In the genomic region with DNA sequence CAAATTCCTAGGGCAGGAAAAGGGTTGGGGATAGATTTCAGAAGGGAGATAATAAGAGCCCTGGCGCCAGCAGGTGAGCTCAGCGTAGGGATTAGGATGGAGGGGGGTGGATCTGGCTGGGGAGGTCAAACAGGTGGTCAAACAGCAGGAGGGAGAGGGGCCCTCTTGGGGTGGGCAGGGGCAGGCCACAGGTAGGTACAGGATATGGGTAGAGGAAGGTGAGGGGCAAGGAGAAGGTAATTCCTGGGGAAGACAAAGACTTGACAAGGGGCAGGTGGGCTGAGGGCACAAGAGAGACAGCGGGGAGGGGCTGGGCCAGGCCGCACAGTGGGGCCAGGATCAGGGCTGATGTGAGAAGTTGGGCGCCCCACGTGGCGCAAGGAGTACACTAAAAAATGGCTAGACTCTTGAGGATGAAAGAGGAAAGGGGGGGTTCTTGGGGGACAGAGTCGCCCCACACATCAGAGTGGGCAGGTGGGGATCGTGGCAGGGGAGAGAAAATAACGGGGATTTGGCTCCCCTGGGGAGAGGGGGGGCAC, we compare ENCODE assay signal across 8 cellular contexts. TPM values are rescaled to one million over a fixed set of nuclear protein-coding genes. Genes with fewer than 3 reads are reported as not detected.
A peak's percentile ranks its signal among the peaks of the same experiment; 100 is the strongest.
DNase-seq lines count a peak whose midpoint lies in the region; ATAC-seq and TF ChIP-seq lines count a peak whose summit lies in the region.

No MANE protein-coding gene starts in this region.

- no peaks in the 10 kb centered on the region for H3K9me3 Mint-ChIP-seq in Calu3 (ENCODE audit: low read depth, unreplicated experiment)
- H3K9me3 Mint-ChIP-seq in T-helper 2 cell treated with Interferon-gamma antibody and Interleukin-4, amounts not matched to agents 5 μg/mL and 100 μg/mL, for 36 hours, result no peaks in the 10 kb centered on the region

- H2AFZ ChIP-seq in mammary epithelial cell (ENCODE audit: low read depth, low read length), result peak overlapping the region; percentile 94

- H3K79me2 ChIP-seq in mammary epithelial cell (ENCODE audit: insufficient read depth, low read length), result peaks cover 34% of the 10 kb centered on the region

- no peaks in the 10 kb centered on the region for H3K9me3 ChIP-seq in mammary epithelial cell (replicated peaks; ENCODE audit: insufficient read depth, low read length)

- peak overlapping the region; percentile 76 for H3K9ac ChIP-seq in mammary epithelial cell (ENCODE audit: insufficient read depth, low read length)

- 33% methylated on average over 2 of the region's 10 CpGs for whole genome bisulfite sequencing in mammary epithelial cell (ENCODE audit: low coverage, missing lambda C conversion rate)

- BruUV-seq in Calu3 (replicated peaks; lab: Mats Ljungman, UMichigan) (no TSS peak), mammary epithelial cell (replicated peaks; lab: Mats Ljungman, UMichigan) (no TSS peak)

- TF ChIP-seq CTCF in Calu3 (IDR thresholded peaks at IDR 0.05; ENCODE audit: unreplicated experiment), result no peak
- peak; percentile 27 to 48 for TF ChIP-seq CTCF in mammary epithelial cell (conservative IDR thresholded peaks at IDR 0.05 in 1 of 2, IDR thresholded peaks at IDR 0.05 in 1 of 2; ENCODE audit: extremely low read depth in 1 of 2, insufficient read depth in 1 of 2, low read depth in 1 of 2, low read length in 2 of 2)
- TF ChIP-seq CTCF in kidney epithelial cell (IDR thresholded peaks at IDR 0.05; ENCODE audit: insufficient read depth, low read length, poor library complexity, severe bottlenecking), result peak; percentile 33

- peaks cover 30% of the 10 kb centered on the region for H3K4me1 Mint-ChIP-seq in Calu3 (ENCODE audit: low read depth, unreplicated experiment)
- peaks cover 28% of the 10 kb centered on the region for H3K4me1 Mint-ChIP-seq in T-helper 2 cell treated with Interferon-gamma antibody and Interleukin-4, amounts not matched to agents 5 μg/mL and 100 μg/mL, for 36 hours (ENCODE audit: low read depth)

- H3K27me3 Mint-ChIP-seq in Calu3 (ENCODE audit: unreplicated experiment), result no peaks in the 10 kb centered on the region
- no peaks in the 10 kb centered on the region for H3K27me3 Mint-ChIP-seq in T-helper 2 cell treated with Interferon-gamma antibody and Interleukin-4, amounts not matched to agents 5 μg/mL and 100 μg/mL, for 36 hours (ENCODE audit: low read depth)

- ATAC-seq in GM18502 (IDR thresholded peaks at IDR 0.05; ENCODE audit: poor library complexity, unreplicated experiment), result no peak

- no peaks in the 10 kb centered on the region for H4K20me1 ChIP-seq in mammary epithelial cell (ENCODE audit: insufficient read depth, low read length)

- H3K36me3 Mint-ChIP-seq in Calu3 (ENCODE audit: insufficient read depth, unreplicated experiment), result peaks cover 60% of the 10 kb centered on the region
- peaks cover 56% of the 10 kb centered on the region for H3K36me3 Mint-ChIP-seq in T-helper 2 cell treated with Interferon-gamma antibody and Interleukin-4, amounts not matched to agents 5 μg/mL and 100 μg/mL, for 36 hours (ENCODE audit: low read depth)

- peak overlapping the region; percentile 92 for H3K4me2 ChIP-seq in mammary epithelial cell (ENCODE audit: insufficient read depth, low read depth, low read length)

- peak overlapping the region; percentile 53 for H3K27ac ChIP-seq in mammary epithelial cell (ENCODE audit: insufficient read depth, low read depth, low read length)

- in situ Hi-C loops in mammary epithelial cell (cut with MboI; ENCODE audit: low sequenced_read_pairs in 2 of 2), result loop anchor here in 1 of 2 donors (5.0 kb wide), 1 partner anchor 63 kb away; a partner anchor contains a TSS

- DNase-seq in Calu3 (peak; percentile 29), HuH-7.5 (ENCODE audit: low spot score) (peak; percentile 70), mammary epithelial cell (no peak), kidney epithelial cell (ENCODE audit: low read depth) (no peak), pons (ENCODE audit: low spot score) (no peak)
- peak; percentile 47 for DNase-seq in T-helper 2 cell treated with Interferon-gamma antibody and Interleukin-4, amounts not matched to agents 5 μg/mL and 100 μg/mL, for 36 hours (ENCODE audit: low spot score)
- DNase-seq in stimulated activated CD4-positive, alpha-beta T cell treated with anti-CD3 and anti-CD28 coated beads, Interleukin-4, amount 100 ng/mL, for 4 hours, result peak; percentile 54 to 55

- peak overlapping the region; percentile 38 for H3K27ac Mint-ChIP-seq in Calu3 (ENCODE audit: unreplicated experiment)
- H3K27ac Mint-ChIP-seq in T-helper 2 cell treated with Interferon-gamma antibody and Interleukin-4, amounts not matched to agents 5 μg/mL and 100 μg/mL, for 36 hours, result peak overlapping the region; percentile 93

- H3K36me3 ChIP-seq in mammary epithelial cell (ENCODE audit: insufficient read depth, low read length) (peaks cover 2% of the 10 kb centered on the region), kidney epithelial cell (ENCODE audit: control insufficient read depth, insufficient read depth, low read length) (no peaks in the 10 kb centered on the region)

- dilution Hi-C loops in mammary epithelial cell (cut with HindIII; ENCODE audit: low sequenced_read_pairs), result no loop called here

- peaks cover 39% of the 10 kb centered on the region for H3K4me1 ChIP-seq in mammary epithelial cell (ENCODE audit: insufficient read depth, low read length)

- CTCF ChIA-PET in Calu3 (lab: Charles Lee), result interaction anchor here (1.0 kb wide), 1 partner anchor 147 kb away, joined by 3 read pairs; no protein-coding TSS in a partner anchor
- CTCF ChIA-PET in mammary epithelial cell (lab: Charles Lee; ENCODE audit: low non-redundant PET), result interaction anchor here (0.6 kb wide), 1 partner anchor 134 kb away, joined by 4 read pairs; no protein-coding TSS in a partner anchor

- peak overlapping the region; percentile 90 to 95 (median 92) for H3K4me3 ChIP-seq in mammary epithelial cell (replicated peaks in 1 of 3; ENCODE audit: insufficient read depth in 1 of 3, low read depth in 2 of 3, low read length in 3 of 3)
- H3K4me3 ChIP-seq in kidney epithelial cell (ENCODE audit: low read depth, low read length), result peak overlapping the region; percentile 96

- H3K27me3 ChIP-seq in mammary epithelial cell (ENCODE audit: insufficient read depth, low read length) (no peaks in the 10 kb centered on the region), kidney epithelial cell (ENCODE audit: control insufficient read depth, insufficient read depth, low read length) (no peaks in the 10 kb centered on the region)

- peak overlapping the region; percentile 94 for H3K4me3 Mint-ChIP-seq in Calu3 (ENCODE audit: low read depth, unreplicated experiment)
- peak overlapping the region; percentile 100 for H3K4me3 Mint-ChIP-seq in T-helper 2 cell treated with Interferon-gamma antibody and Interleukin-4, amounts not matched to agents 5 μg/mL and 100 μg/mL, for 36 hours

- intact Hi-C loops in Calu3 (cut with micrococcal nuclease; ENCODE audit: unreplicated experiment) (no loop called here), mammary epithelial cell (cut with micrococcal nuclease) (loop anchor here (5.0 kb wide), 2 partner anchors 87 to 163 kb away; a partner anchor contains a TSS)

RNA-seq across cellular contexts. Expression of a gene that starts 0.7 kb away (rescaled TPM):
- 29.6 and 30.8 TPM in 2 replicates for total RNA-seq in Calu3 (2022)
- total RNA-seq in mammary epithelial cell, result 10 to 100 TPM; 10.3 to 32.7 TPM
- polyA plus RNA-seq in mammary epithelial cell, result 13.2 TPM
- 19.7 TPM for polyA minus RNA-seq in mammary epithelial cell
- total RNA-seq in kidney epithelial cell, result 18.4 and 19.8 TPM in 2 replicates

RNA-seq across cellular contexts. Expression of a gene that starts 3.7 kb away (rescaled TPM):
- total RNA-seq in Calu3 (2022) (4.2 and 4.4 TPM in 2 replicates), mammary epithelial cell (1 to 10 TPM; 3.3 to 8.2 TPM), kidney epithelial cell (3.6 and 6.2 TPM in 2 replicates)
- polyA plus RNA-seq in mammary epithelial cell, result 8.9 TPM
- polyA minus RNA-seq in mammary epithelial cell, result 0.57 TPM

RNA-seq across cellular contexts. Expression of a gene that starts 21.4 kb away (rescaled TPM):
- total RNA-seq in Calu3 (2022) (18.7 and 24.5 TPM in 2 replicates), mammary epithelial cell (10 to 100 TPM; 20.7 to 28.9 TPM), kidney epithelial cell (38.5 and 47.1 TPM in 2 replicates)
- 16.9 TPM for polyA plus RNA-seq in mammary epithelial cell
- 24.2 TPM for polyA minus RNA-seq in mammary epithelial cell

RNA-seq across cellular contexts. Expression of a gene that starts 22.0 kb away (rescaled TPM):
- total RNA-seq in Calu3 (2022) (73.7 and 77.9 TPM in 2 replicates), mammary epithelial cell (100 to 1,000 TPM in 1 of 2 donors, 10 to 100 TPM in 1; 86.3 to 119 TPM), kidney epithelial cell (73.7 and 86.8 TPM in 2 replicates)
- 113 TPM for polyA plus RNA-seq in mammary epithelial cell
- polyA minus RNA-seq in mammary epithelial cell, result 170 TPM

RNA-seq across cellular contexts. Expression of a gene that starts 47.9 kb away (rescaled TPM):
- total RNA-seq in Calu3 (2022) (not detected in 2 replicates), mammary epithelial cell (10 to 100 TPM in 1 of 2 donors, 1 to 10 TPM in 1; 8.5 to 12.2 TPM), kidney epithelial cell (0.08 and 0.62 TPM in 2 replicates)
- polyA plus RNA-seq in mammary epithelial cell, result 4.0 TPM
- polyA minus RNA-seq in mammary epithelial cell, result 1.5 TPM

Comparison
In these comparisons a context has a peak if more than half of its experiments do, and no peak if none do; other contexts are left out.
1. DNase-seq: peak in Calu3 (single experiment), HuH-7.5 (single experiment), T-helper 2 cell treated with Interferon-gamma antibody and Interleukin-4, amounts not matched to agents 5 μg/mL and 100 μg/mL, for 36 hours (single experiment) and stimulated activated CD4-positive, alpha-beta T cell treated with anti-CD3 and anti-CD28 coated beads, Interleukin-4, amount 100 ng/mL, for 4 hours (2 of 2); none in mammary epithelial cell (single experiment), kidney epithelial cell (single experiment) and pons (single experiment).